23 cellular contexts compared by ENCODE assay signal in the genomic region with DNA sequence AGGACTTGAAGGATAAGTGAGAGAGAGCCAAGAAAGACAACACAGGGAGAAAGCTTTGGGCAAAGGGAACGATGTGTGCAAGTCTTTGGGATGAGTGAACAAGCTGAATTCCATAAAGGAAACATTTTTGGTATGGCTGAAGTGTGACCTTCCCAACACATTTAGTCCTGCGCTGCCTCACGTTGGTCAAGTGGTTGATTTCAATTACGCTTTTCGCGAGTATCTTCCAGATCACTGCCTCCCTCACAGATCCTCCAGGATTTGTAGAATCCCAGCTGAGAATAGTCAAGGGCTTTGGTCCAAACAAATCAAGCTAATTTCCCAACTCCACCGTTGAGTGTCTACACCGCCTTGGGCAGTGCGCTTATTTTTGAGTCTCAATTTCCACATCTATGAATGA.
DNase-seq lines count a peak whose midpoint lies in the region; ATAC-seq, FAIRE-seq and TF ChIP-seq lines count a peak whose summit lies in the region.
"Had no signal": no experiment of that assay in that cellular context is flagged by ENCODE, and none has a peak within 500 bp of the region (broad histone marks: within the 10 kb centered on the region; RNA-seq: fewer than 3 reads in every experiment).

No MANE protein-coding gene starts in this region.

- H3K36me3 ChIP-seq in HepG2 (replicated peaks in 1 of 2; ENCODE audit: control insufficient read depth in 1 of 2, insufficient read depth in 2 of 2, low read length in 2 of 2) (no peaks in the 10 kb centered on the region), right lobe of liver (no peaks in the 10 kb centered on the region), H1 (ENCODE audit: control insufficient read depth in 2 of 4, insufficient read depth in 4 of 4, low read length in 3 of 4) (no peaks in the 10 kb centered on the region), neural progenitor cell (no peaks in the 10 kb centered on the region)
- H3K36me3 ChIP-seq: BLaER1 had no signal

- CTCF ChIA-PET in HepG2 (lab: Yijun Ruan, JAX; ENCODE audit: low intra/inter-chr PET ratio, low total read pairs), result no interaction called here
- CTCF ChIA-PET in H1 (lab: Charles Lee; ENCODE audit: partially characterized antibody), result interaction anchor here (0.7 to 7.8 kb wide), 15 partner anchors 9 to 497 kb away, joined by 3 to 64 read pairs (median 3); no protein-coding TSS in a partner anchor

- WGBS in HepG2 (ENCODE audit: low lambda C conversion rate), result 78% methylated on average over 9 of the region's 9 CpGs
- 70% methylated on average over 5 of the region's 9 CpGs for WGBS in right lobe of liver (ENCODE audit: insufficient coverage, low coverage, low lambda C conversion rate, missing lambda C conversion rate)
- 86% methylated on average over 9 of the region's 9 CpGs; no CpG with 5 or more reads in 1 of the 2 experiments for WGBS in H1 (ENCODE audit: extremely low coverage in 1 of 2, insufficient coverage in 1 of 2, insufficient read length in 1 of 2, insufficient replicate concordance in 2 of 2, low coverage in 1 of 2, low lambda C conversion rate in 2 of 2, missing lambda C conversion rate in 1 of 2), 2 experiments

- no TSS peak for BruUV-seq in HepG2 (replicated peaks; lab: Mats Ljungman, UMichigan)

- H3K79me1 ChIP-seq in H1 (ENCODE audit: low read depth, low read length), result no peaks in the 10 kb centered on the region

- no peak overlapping the region for H4K91ac ChIP-seq in H1 (replicated peaks; ENCODE audit: insufficient read length, low read length)

- H2AK5ac ChIP-seq in H1 (ENCODE audit: low read depth, low read length), result no peak overlapping the region

- no peak overlapping the region for H3K23ac ChIP-seq in H1 (ENCODE audit: insufficient read length)

- no peak overlapping the region for H3K56ac ChIP-seq in H1 (replicated peaks; ENCODE audit: insufficient read length, low read depth, low read length)

- H4K20me1 ChIP-seq in HepG2 (ENCODE audit: insufficient read depth, low read length) (no peaks in the 10 kb centered on the region), H1 (replicated peaks in 1 of 2; ENCODE audit: control insufficient read depth in 1 of 2, insufficient read depth in 2 of 2, low read length in 2 of 2) (no peaks in the 10 kb centered on the region), neural progenitor cell (ENCODE audit: low read depth) (no peaks in the 10 kb centered on the region)
- H4K20me1 ChIP-seq: BLaER1 had no signal

- H2BK12ac ChIP-seq in H1 (ENCODE audit: low read depth, low read length), result peak overlapping the region; percentile 64; the same call in 1 of the 2 replicates

- H3K4me2 ChIP-seq in HepG2 (ENCODE audit: low read depth, low read length) (no peak overlapping the region), H1 (ENCODE audit: insufficient read depth in 1 of 2, low read depth in 2 of 2, low read length in 2 of 2) (no peak overlapping the region), neural progenitor cell (no peak overlapping the region)
- H3K4me2 ChIP-seq: BLaER1 had no signal

- peak overlapping the region; percentile 3; the same call in 1 of the 2 replicates for H3K18ac ChIP-seq in H1 (ENCODE audit: extremely low read depth, low read length)

- H2BK120ac ChIP-seq in H1 (replicated peaks; ENCODE audit: low read depth, low read length), result no peak overlapping the region

- H3K27ac ChIP-seq in HepG2 (ENCODE audit: extremely low read length, insufficient read depth, low read length) (no peak overlapping the region), right lobe of liver (no peak overlapping the region), H1 (ENCODE audit: low read depth, low read length) (no peak overlapping the region), neural progenitor cell (no peak overlapping the region)
- H3K27ac ChIP-seq: BLaER1, HL-60, SK-N-MC had no signal

- no peak overlapping the region for H3K9ac ChIP-seq in HepG2 (ENCODE audit: insufficient read depth, low read depth, low read length)
- no peak overlapping the region for H3K9ac ChIP-seq in H1 (replicated peaks in 1 of 4; ENCODE audit: extremely low read depth in 1 of 4, low read depth in 3 of 4, low read length in 3 of 4)
- no peak overlapping the region for H3K9ac ChIP-seq in neural progenitor cell
- H3K9ac ChIP-seq: BLaER1 had no signal

- no peaks in the 10 kb centered on the region for H3K9me3 Mint-ChIP-seq in neural progenitor cell

- H4K5ac ChIP-seq in H1 (ENCODE audit: insufficient read length, low read depth, low read length), result no peak overlapping the region

- H3F3A ChIP-seq in neural progenitor cell (ENCODE audit: low read depth), result no peaks in the 10 kb centered on the region

- H2BK5ac ChIP-seq in H1 (ENCODE audit: low read depth, low read length), result no peak overlapping the region

- H2AFZ ChIP-seq in HepG2 (ENCODE audit: low read length) (no peak overlapping the region), H1 (ENCODE audit: low read length) (no peak overlapping the region), neural progenitor cell (replicated peaks) (no peak overlapping the region)

- no peak overlapping the region for H3K4ac ChIP-seq in H1 (replicated peaks; ENCODE audit: insufficient read length, low read depth, low read length)

- ATAC-seq in HepG2 (no peak), right lobe of liver (no peak), GM18867 (IDR thresholded peaks at IDR 0.05; ENCODE audit: unreplicated experiment) (no peak)

- TF ChIP-seq POLR2A in HepG2 (IDR thresholded peaks at IDR 0.05; ENCODE audit: insufficient read depth in 1 of 2, low read depth in 2 of 2, low read length in 2 of 2), result no peak
- TF ChIP-seq POLR2A in right lobe of liver (IDR thresholded peaks at IDR 0.05), result no peak
- TF ChIP-seq POLR2A in H1 (IDR thresholded peaks at IDR 0.05; ENCODE audit: control extremely low read depth in 1 of 2, low read depth in 2 of 2, low read length in 2 of 2), result no peak

- H3K14ac ChIP-seq in H1 (ENCODE audit: insufficient read length), result no peak overlapping the region

- in situ Hi-C loops in HepG2 (cut with HindIII; ENCODE audit: extremely low pct_ligation_motif_present, low pct_unique_long_range_greater_than_20kb), result no loop called here

- DNase-seq in HepG2 (ENCODE audit: low spot score) (no peak), right lobe of liver (no peak), H1 (ENCODE audit: low read depth in 1 of 2, low spot score in 2 of 2) (no peak), neural progenitor cell (ENCODE audit: low spot score) (peak; percentile 8), GM20000 (ENCODE audit: low spot score) (no peak), NCI-H2171 (lab: John Stamatoyannopoulos, UW) (no peak)
- DNase-seq: CD4-positive, alpha-beta T cell; COR-L47; DND-41; GOT3; Karpas-422; NCI-H1092 treated with DMSO at 0.1 percent for 48 hours; NCI-H1436; NCI-H187; NCI-H524; NCI-H774; SIG-M5 had no signal

- TF ChIP-seq EP300 in HepG2 (IDR thresholded peaks at IDR 0.05; ENCODE audit: low read depth in 2 of 2, low read length in 2 of 2) (no peak), HepG2 (CRISPR knock-in tag; IDR thresholded peaks at IDR 0.05; ENCODE audit: borderline replicate concordance) (no peak), H1 (IDR thresholded peaks at IDR 0.05; ENCODE audit: borderline replicate concordance in 1 of 2, low read depth in 2 of 2, low read length in 2 of 2) (no peak)

- no peaks in the 10 kb centered on the region for H3K9me3 ChIP-seq in HepG2 (ENCODE audit: low read length)
- H3K9me3 ChIP-seq in right lobe of liver, result no peaks in the 10 kb centered on the region
- H3K9me3 ChIP-seq in H1 (ENCODE audit: insufficient read depth in 2 of 2, low read depth in 1 of 2, low read length in 1 of 2), result no peaks in the 10 kb centered on the region
- H3K9me3 ChIP-seq in neural progenitor cell (ENCODE audit: low read depth), result no peaks in the 10 kb centered on the region
- H3K9me3 ChIP-seq: BLaER1 had no signal

- no peaks in the 10 kb centered on the region for H3K4me1 ChIP-seq in HepG2 (ENCODE audit: insufficient read depth, low read length)
- H3K4me1 ChIP-seq in right lobe of liver, result no peaks in the 10 kb centered on the region
- H3K4me1 ChIP-seq in H1 (replicated peaks in 1 of 4; ENCODE audit: control insufficient read depth in 3 of 4, insufficient read depth in 4 of 4, low read length in 3 of 4), result peaks cover 0 to 3% (median 1%) of the 10 kb centered on the region in 4 experiments; a peak in 4 of 7 replicates
- peaks cover 2% of the 10 kb centered on the region for H3K4me1 ChIP-seq in neural progenitor cell
- H3K4me1 ChIP-seq: BLaER1 had no signal

- intact Hi-C loops in HepG2 (cut with micrococcal nuclease; ENCODE audit: unreplicated experiment) (no loop called here), right lobe of liver (cut with DNase I) (no loop called here)

- H3K79me2 ChIP-seq in HepG2 (ENCODE audit: insufficient read depth, low read length) (no peaks in the 10 kb centered on the region), H1 (ENCODE audit: control insufficient read depth in 1 of 2, insufficient read depth in 2 of 2, low read length in 2 of 2) (no peaks in the 10 kb centered on the region), neural progenitor cell (ENCODE audit: low read depth) (no peaks in the 10 kb centered on the region)

- H3K4me3 ChIP-seq in HepG2 (replicated peaks in 1 of 3; ENCODE audit: insufficient read depth in 1 of 3, low read depth in 2 of 3, low read length in 3 of 3), result no peak overlapping the region
- no peak overlapping the region for H3K4me3 ChIP-seq in right lobe of liver
- no peak overlapping the region for H3K4me3 ChIP-seq in H1 (ENCODE audit: extremely low read depth in 1 of 4, insufficient read depth in 2 of 4, low read depth in 3 of 4, low read length in 4 of 4)
- no peak overlapping the region for H3K4me3 ChIP-seq in neural progenitor cell
- H3K4me3 ChIP-seq: BLaER1, SK-N-MC had no signal

- POLR2A ChIA-PET in HepG2 (lab: Yijun Ruan, JAX) (no interaction called here), H1 (lab: Charles Lee; ENCODE audit: partially characterized antibody) (interaction anchor here (1.2 kb wide), 1 partner anchor 218 kb away, joined by 3 read pairs; no protein-coding TSS in a partner anchor)

- H3K36me3 Mint-ChIP-seq in neural progenitor cell, result no peaks in the 10 kb centered on the region

- H3K23me2 ChIP-seq in H1 (ENCODE audit: low read depth, low read length), result no peaks in the 10 kb centered on the region

- H3K4me3 Mint-ChIP-seq in neural progenitor cell, result no peak overlapping the region
- H3K4me3 Mint-ChIP-seq: CD4-positive, alpha-beta T cell had no signal

- H3K27me3 Mint-ChIP-seq in neural progenitor cell (ENCODE audit: insufficient read depth, low read depth), result peaks cover 5% of the 10 kb centered on the region
- H3K27me3 Mint-ChIP-seq: CD4-positive, alpha-beta T cell had no signal

- H2BK20ac ChIP-seq in H1 (ENCODE audit: low read length), result peak overlapping the region; percentile 4; the same call in 1 of the 2 replicates

- H3K4me1 Mint-ChIP-seq in neural progenitor cell, result peaks cover 11% of the 10 kb centered on the region

- no peak overlapping the region for H3K27ac Mint-ChIP-seq in neural progenitor cell
- H3K27ac Mint-ChIP-seq: CD4-positive, alpha-beta T cell had no signal

- no peak for FAIRE-seq in HepG2 (lab: Jason Lieb, UNC)
- peak; percentile 62 for FAIRE-seq in H1 (lab: Jason Lieb, UNC)
- FAIRE-seq: A204.1, RCC 7860 had no signal

- H3K27me3 ChIP-seq in HepG2 (ENCODE audit: control insufficient read depth in 1 of 2, insufficient read depth in 2 of 2, low read length in 2 of 2) (no peaks in the 10 kb centered on the region), right lobe of liver (no peaks in the 10 kb centered on the region), H1 (replicated peaks in 1 of 4; ENCODE audit: control insufficient read depth in 3 of 4, extremely low read depth in 1 of 4, insufficient read depth in 3 of 4, low read length in 3 of 4) (no peaks in the 10 kb centered on the region), neural progenitor cell (no peaks in the 10 kb centered on the region)
- H3K27me3 ChIP-seq: BLaER1 had no signal

- TF ChIP-seq RAD21 in HepG2 (CRISPR knock-in tag; IDR thresholded peaks at IDR 0.05), result no peak
- TF ChIP-seq RAD21 in H1 (IDR thresholded peaks at IDR 0.05 in 1 of 2, conservative IDR thresholded peaks at IDR 0.05 in 1 of 2; ENCODE audit: low read depth in 2 of 2, low read length in 2 of 2), result peak; percentile 65 to 74

- TF ChIP-seq CTCF in HepG2 (CRISPR knock-in tag; IDR thresholded peaks at IDR 0.05) (no peak), right lobe of liver (IDR thresholded peaks at IDR 0.05) (no peak), H1 (IDR thresholded peaks at IDR 0.05; ENCODE audit: control extremely low read depth in 1 of 3, insufficient read depth in 1 of 3, low read depth in 1 of 3, low read length in 3 of 3) (peak; percentile 33 to 39 (median 34); a peak in 3 of 4 replicates), neural progenitor cell (IDR thresholded peaks at IDR 0.05) (peak; percentile 25), GM20000 (IDR thresholded peaks at IDR 0.05; ENCODE audit: extremely low read depth, missing control alignments) (no peak)

- H4K8ac ChIP-seq in H1 (ENCODE audit: extremely low read depth, insufficient read depth, low read length), result no peak overlapping the region

- no peak overlapping the region for H2BK15ac ChIP-seq in H1 (ENCODE audit: low read length)

Comparison
In these comparisons a context has a peak if more than half of its experiments do, and no peak if none do; other contexts are left out.
1. CTCF ChIP-seq: peak in H1 (3 of 3) and neural progenitor cell (single experiment); none in HepG2 (single experiment), right lobe of liver (0 of 4) and GM20000 (single experiment).